Comparison of ENCODE assay signal across 8 cellular contexts in genomic region chr14:22589096-22589839, GRCh38. TPM values are rescaled to one million over a fixed set of nuclear protein-coding genes. Genes with fewer than 3 reads are reported as not detected.
DNase-seq lines count a peak whose midpoint lies in the region; ATAC-seq, FAIRE-seq and TF ChIP-seq lines count a peak whose summit lies in the region.

Gene DAD1, minus strand, starts transcription at chr14:22589224. Its CDS starts 67 bp downstream, at chr14:22589157.

- peaks cover 0 to 4% of the 10 kb centered on the region in 2 experiments for H3K36me3 ChIP-seq in keratinocyte (ENCODE audit: control insufficient read depth in 2 of 2, extremely low read depth in 1 of 2, insufficient read depth in 2 of 2, low read length in 2 of 2)

- H3K9me1 ChIP-seq in keratinocyte (ENCODE audit: control insufficient read depth, extremely low read depth, insufficient read depth, low read length): no peaks in the 10 kb centered on the region

- H3K4me1 ChIP-seq in keratinocyte (ENCODE audit: control insufficient read depth, extremely low read depth, insufficient read depth, low read length): peaks cover 15% of the 10 kb centered on the region

- H3K27me3 ChIP-seq in keratinocyte (ENCODE audit: control insufficient read depth, extremely low read depth, insufficient read depth, low read length): no peaks in the 10 kb centered on the region

- TF ChIP-seq CTCF in chondrocyte (IDR thresholded peaks at IDR 0.05) (no peak), keratinocyte (optimal IDR thresholded peaks at IDR 0.05 in 1 of 3, IDR thresholded peaks at IDR 0.05 in 1 of 3, conservative IDR thresholded peaks at IDR 0.05 in 1 of 3; ENCODE audit: extremely low read depth in 1 of 3, insufficient read depth in 2 of 3, low read length in 3 of 3) (no peak)

- dilution Hi-C loops in keratinocyte (cut with MboI; ENCODE audit: extremely low pct_ligation_motif_present, low sequenced_read_pairs): no loop called here

- H3K36me3 Mint-ChIP-seq in chondrocyte (ENCODE audit: low read depth): peaks cover 5% of the 10 kb centered on the region

- H3K79me2 ChIP-seq in keratinocyte (ENCODE audit: control insufficient read depth, insufficient read depth, low read length): peaks cover 44% of the 10 kb centered on the region

- H3K9ac ChIP-seq in keratinocyte (ENCODE audit: control insufficient read depth, extremely low read depth, insufficient read depth, low read length): peak within 1 kb of the TSS; percentile 92

- H3K9me3 Mint-ChIP-seq in chondrocyte (ENCODE audit: low read depth): no peaks in the 10 kb centered on the region

- H2AFZ ChIP-seq in keratinocyte (ENCODE audit: control insufficient read depth, low read length): peak within 1 kb of the TSS; percentile 90

- no peaks in the 10 kb centered on the region for H3K9me3 ChIP-seq in keratinocyte (ENCODE audit: control insufficient read depth, low read depth, low read length)

- H3K4me3 Mint-ChIP-seq in chondrocyte (ENCODE audit: unreplicated experiment): peak within 1 kb of the TSS; percentile 81

- peak within 1 kb of the TSS; percentile 89 for H3K27ac ChIP-seq in keratinocyte (ENCODE audit: control insufficient read depth, insufficient read depth, low read length)

- H3K27ac Mint-ChIP-seq in chondrocyte (ENCODE audit: unreplicated experiment): peak within 1 kb of the TSS; percentile 98

- ATAC-seq in HG03439 (IDR thresholded peaks at IDR 0.05; ENCODE audit: unreplicated experiment): peak; percentile 91

- peak within 1 kb of the TSS; percentile 89 for H3K4me2 ChIP-seq in keratinocyte (ENCODE audit: control insufficient read depth, extremely low read depth, insufficient read depth, low read depth, low read length)

- DNase-seq in AML-193 (lab: John Stamatoyannopoulos, UW) (peak; percentile 98 to 99), NCI-H510A treated with DMSO at 0.1 percent for 48 hours (lab: John Stamatoyannopoulos, UW) (peak; percentile 98), chondrocyte (ENCODE audit: low spot score) (peak; percentile 98), keratinocyte (ENCODE audit: low read depth, low spot score) (peak; percentile 99)
- peak; percentile 98 for DNase-seq in activated CD4-positive, alpha-beta T cell treated with anti-CD3 and anti-CD28 coated beads for 24 hours (ENCODE audit: low read depth in 2 of 2)
- DNase-seq in stimulated activated CD4-positive, alpha-beta T cell treated with anti-CD3 and anti-CD28 coated beads, Interleukin-15, amount 100 ng/mL, for 1 hour (ENCODE audit: low read depth in 1 of 2, low spot score in 1 of 2): peak; percentile 98 to 100

- peaks cover 48% of the 10 kb centered on the region for H3K4me1 Mint-ChIP-seq in chondrocyte (ENCODE audit: low read depth)

- TF ChIP-seq POLR2A in GM19193 (IDR thresholded peaks at IDR 0.05; ENCODE audit: extremely low read depth, insufficient read depth, insufficient read length): peak; percentile 94

- peaks cover 2% of the 10 kb centered on the region for H3K27me3 Mint-ChIP-seq in chondrocyte (ENCODE audit: low read depth)

- H3K4me3 ChIP-seq in keratinocyte (ENCODE audit: control insufficient read depth in 2 of 3, extremely low read depth in 1 of 3, insufficient read depth in 2 of 3, low read depth in 1 of 3, low read length in 3 of 3): peak within 1 kb of the TSS; percentile 77 to 96 (median 81)

- peaks cover 4% of the 10 kb centered on the region for H4K20me1 ChIP-seq in keratinocyte (ENCODE audit: control insufficient read depth, extremely low read depth, insufficient read depth, low read length)

- FAIRE-seq in keratinocyte (lab: Jason Lieb, UNC): peak; percentile 92

RNA-seq across cellular contexts. Expression of gene DAD1, which starts in this region (rescaled TPM):
- total RNA-seq in chondrocyte: 248 to 266 TPM (median 253 TPM) in 3 replicates
- polyA plus RNA-seq in keratinocyte: 351 to 437 TPM (median 369 TPM) in 3 replicates
- polyA plus RNA-seq in keratinocyte (2011; ENCODE audit: low read depth): 97.1 TPM
- 431 and 472 TPM in 2 replicates for polyA plus RNA-seq in keratinocyte (2011; cell fraction: cytosol; rRNA removed)
- polyA plus RNA-seq in keratinocyte (2011; cell fraction: nucleus; rRNA removed): 304 and 366 TPM in 2 replicates
- 283 and 302 TPM in 2 replicates for polyA plus RNA-seq in keratinocyte (2012; ENCODE audit: low replicate concordance)
- polyA minus RNA-seq in keratinocyte: 168 to 246 TPM (median 203 TPM) in 3 replicates
- polyA minus RNA-seq in keratinocyte (2011; cell fraction: cytosol; rRNA and poly(A)+ RNA removed): 148 TPM
- 62.1 and 69.0 TPM in 2 replicates for polyA minus RNA-seq in keratinocyte (2011; cell fraction: nucleus; rRNA and poly(A)+ RNA removed)

Comparison
In these comparisons a context has a peak if more than half of its experiments do, and no peak if none do; other contexts are left out.
1. Peak in every context shown above with its lines: DNase-seq, ATAC-seq, H3K4me3 ChIP-seq and H3K27ac ChIP-seq.